Comparison of ENCODE assay signal across 8 cellular contexts in genomic region chr6:129251669-129252376, GRCh38.
DNase-seq lines count a peak whose midpoint lies in the region; ATAC-seq and TF ChIP-seq lines count a peak whose summit lies in the region.

No MANE protein-coding gene starts in this region.

- H3K27ac ChIP-seq in neural progenitor cell (no peak overlapping the region), uterus (no peak overlapping the region)

- no peaks in the 10 kb centered on the region for H3K9me3 Mint-ChIP-seq in neural progenitor cell

- H3K27me3 Mint-ChIP-seq in neural progenitor cell (ENCODE audit: insufficient read depth, low read depth): no peaks in the 10 kb centered on the region

- no peak overlapping the region for H3K4me3 Mint-ChIP-seq in neural progenitor cell

- H3K4me1 ChIP-seq in neural progenitor cell: no peaks in the 10 kb centered on the region
- H3K4me1 ChIP-seq in uterus: no peaks in the 10 kb centered on the region

- no peak overlapping the region for H3K4me2 ChIP-seq in neural progenitor cell

- TF ChIP-seq CTCF in neural progenitor cell (IDR thresholded peaks at IDR 0.05): peak; percentile 85
- peak; percentile 50 to 70 (median 60) for TF ChIP-seq CTCF in uterus (IDR thresholded peaks at IDR 0.05)

- H4K20me1 ChIP-seq in neural progenitor cell (ENCODE audit: low read depth): no peaks in the 10 kb centered on the region

- no peaks in the 10 kb centered on the region for H3F3A ChIP-seq in neural progenitor cell (ENCODE audit: low read depth)

- DNase-seq in DMS114 treated with DMSO at 0.1 percent for 48 hours (lab: John Stamatoyannopoulos, UW; ENCODE audit: unreplicated experiment): peak; percentile 48
- DNase-seq in NCI-H774 (lab: John Stamatoyannopoulos, UW): peak; percentile 32
- DNase-seq in activated CD8-positive, alpha-beta memory T cell treated with anti-CD3 and anti-CD28 coated beads, Interleukin-2, amount 50 U/mL, for 24 hours (ENCODE audit: extremely low read depth): peak; percentile 18
- DNase-seq in fibroblast of gingiva (ENCODE audit: low read depth): peak; percentile 62
- peak; percentile 69 for DNase-seq in neural progenitor cell (ENCODE audit: low spot score)
- DNase-seq in uterus: peak in 1 of 2 donors; percentile 28

- no peak overlapping the region for H3K9ac ChIP-seq in neural progenitor cell

- ATAC-seq in GM19395 (IDR thresholded peaks at IDR 0.05; ENCODE audit: unreplicated experiment) (peak; percentile 93), HG03432 (IDR thresholded peaks at IDR 0.05; ENCODE audit: unreplicated experiment) (peak; percentile 91)

- H3K4me3 ChIP-seq in neural progenitor cell: no peak overlapping the region
- no peak overlapping the region for H3K4me3 ChIP-seq in uterus

- H3K9me3 ChIP-seq in neural progenitor cell (ENCODE audit: low read depth) (no peaks in the 10 kb centered on the region), uterus (no peaks in the 10 kb centered on the region)

- intact Hi-C loops in uterus (cut with DNase I; ENCODE audit: low total_unique reads): no loop called here

- peaks cover 5% of the 10 kb centered on the region for H3K4me1 Mint-ChIP-seq in neural progenitor cell

- H3K79me2 ChIP-seq in neural progenitor cell (ENCODE audit: low read depth): no peaks in the 10 kb centered on the region

- H3K27me3 ChIP-seq in neural progenitor cell (no peaks in the 10 kb centered on the region), uterus (no peaks in the 10 kb centered on the region)

- no peaks in the 10 kb centered on the region for H3K36me3 Mint-ChIP-seq in neural progenitor cell

- H3K36me3 ChIP-seq in neural progenitor cell: no peaks in the 10 kb centered on the region
- H3K36me3 ChIP-seq in uterus: no peaks in the 10 kb centered on the region

- no peak overlapping the region for H2AFZ ChIP-seq in neural progenitor cell (replicated peaks)

- no peak for TF ChIP-seq POLR2A in uterus (IDR thresholded peaks at IDR 0.05)

- no peak overlapping the region for H3K27ac Mint-ChIP-seq in neural progenitor cell
